ENCODE assay signal across 31 cellular contexts in genomic region chr14:19974844-19975243, GRCh38. TPM values are rescaled to one million over a fixed set of nuclear protein-coding genes. Genes with fewer than 3 reads are reported as not detected.
A peak's percentile ranks its signal among the peaks of the same experiment; 100 is the strongest.
DNase-seq lines count a peak whose midpoint lies in the region; ATAC-seq and TF ChIP-seq lines count a peak whose summit lies in the region.
"Had no signal": no experiment of that assay in that cellular context is flagged by ENCODE, and none has a peak within 500 bp of the region (broad histone marks: within the 10 kb centered on the region; RNA-seq: fewer than 3 reads in every experiment).

No MANE protein-coding gene starts in this region.

- H3K4me1 Mint-ChIP-seq in activated naive CD4-positive, alpha-beta T cell treated with anti-CD3 and anti-CD28 coated beads, Interleukin-2, amount 50 U/mL, for 24 hours, result peaks cover 42% of the 10 kb centered on the region
- peaks cover 6 to 55% (median 39%) of the 10 kb centered on the region in 7 donors for H3K4me1 Mint-ChIP-seq in naive thymus-derived CD4-positive, alpha-beta T cell
- H3K4me1 Mint-ChIP-seq: nephron progenitor cell had no signal

- H3K4me3 Mint-ChIP-seq in activated naive CD4-positive, alpha-beta T cell treated with anti-CD3 and anti-CD28 coated beads, Interleukin-2, amount 50 U/mL, for 24 hours, result peak overlapping the region; percentile 32
- peak overlapping the region in 9 of 10 donors; percentile 42 to 65 (median 60) for H3K4me3 Mint-ChIP-seq in naive thymus-derived CD4-positive, alpha-beta T cell
- H3K4me3 Mint-ChIP-seq: nephron progenitor cell had no signal

- H3K27ac Mint-ChIP-seq in activated naive CD4-positive, alpha-beta T cell treated with anti-CD3 and anti-CD28 coated beads, Interleukin-2, amount 50 U/mL, for 24 hours, result peak overlapping the region; percentile 47
- peak overlapping the region in 8 of 9 donors; percentile 39 to 92 (median 80) for H3K27ac Mint-ChIP-seq in naive thymus-derived CD4-positive, alpha-beta T cell
- H3K27ac Mint-ChIP-seq: nephron progenitor cell had no signal

- peaks cover 6% of the 10 kb centered on the region for H3K9me3 Mint-ChIP-seq in activated naive CD4-positive, alpha-beta T cell treated with anti-CD3 and anti-CD28 coated beads, Interleukin-2, amount 50 U/mL, for 24 hours
- H3K9me3 Mint-ChIP-seq in naive thymus-derived CD4-positive, alpha-beta T cell, result peaks cover 0 to 18% (median 5%) of the 10 kb centered on the region in 11 donors

- no peaks in the 10 kb centered on the region for H3K79me2 ChIP-seq in DND-41 (ENCODE audit: insufficient read depth, low read length)

- no peak overlapping the region for H3K4me3 ChIP-seq in DND-41 (ENCODE audit: low read depth in 1 of 2, low read length in 2 of 2)
- no peak overlapping the region for H3K4me3 ChIP-seq in naive thymus-derived CD4-positive, alpha-beta T cell (ENCODE audit: low read length)
- H3K4me3 ChIP-seq: breast epithelium, K562, skin epidermis had no signal

- intact Hi-C loops in naive thymus-derived CD4-positive, alpha-beta T cell (cut with micrococcal nuclease), result loop anchor here in 1 of 2 donors (2.0 kb wide), 1 partner anchor 22 kb away; no protein-coding TSS in a partner anchor
- intact Hi-C loops in posterior vena cava (cut with DNase I), result no loop called here

- ATAC-seq in DND-41 (ENCODE audit: insufficient read depth, low read depth), result peak; percentile 98
- peak; percentile 97 for ATAC-seq in naive thymus-derived CD4-positive, alpha-beta T cell
- ATAC-seq: activated CD4-positive, CD25-positive, alpha-beta regulatory T cell treated with anti-CD3 and anti-CD28 coated beads, Interleukin-2, amount 50 U/mL, for 24 hours; K562 had no signal

- DNase-seq in activated naive CD4-positive, alpha-beta T cell (lab: John Stamatoyannopoulos, UW), result no peak
- DNase-seq in DND-41 (peak; percentile 75), activated T-helper 1 cell treated with Interleukin-2 at 50 U/mL for 16 hours (ENCODE audit: low read depth) (peak; percentile 7), hypothalamus (lab: John Stamatoyannopoulos, UW) (no peak), SW 1271 (lab: John Stamatoyannopoulos, UW) (no peak), posterior vena cava (ENCODE audit: low spot score) (no peak)
- peak in 7 of 9 donors; percentile 43 to 80 (median 74) for DNase-seq in naive thymus-derived CD4-positive, alpha-beta T cell
- DNase-seq: ACHN, erythroblast, glutamatergic neuron, midbrain, NCI-H1105 treated with DMSO at 0.1 percent for 48 hours, NCI-H2029, NCI-H2227 treated with DMSO at 0.1 percent for 48 hours, NCI-H526 treated with DMSO at 0.1 percent for 48 hours, nephron progenitor cell, SHP77, trophoblast cell had no signal

- CTCF ChIA-PET in naive thymus-derived CD4-positive, alpha-beta T cell (lab: Charles Lee), result no interaction called here

- no peaks in the 10 kb centered on the region for H3K27me3 ChIP-seq in DND-41 (ENCODE audit: insufficient read depth, low read length, poor library complexity)
- H3K27me3 ChIP-seq in naive thymus-derived CD4-positive, alpha-beta T cell (ENCODE audit: control insufficient read depth in 2 of 2, insufficient read depth in 2 of 2, low read length in 2 of 2), result no peaks in the 10 kb centered on the region
- H3K27me3 ChIP-seq: breast epithelium had no signal

- H3K27me3 Mint-ChIP-seq in activated naive CD4-positive, alpha-beta T cell treated with anti-CD3 and anti-CD28 coated beads, Interleukin-2, amount 50 U/mL, for 24 hours, result no peaks in the 10 kb centered on the region
- no peaks in the 10 kb centered on the region for H3K27me3 Mint-ChIP-seq in naive thymus-derived CD4-positive, alpha-beta T cell

- no peak overlapping the region for H2AFZ ChIP-seq in DND-41 (ENCODE audit: low read depth, low read length)

- no peak overlapping the region; the same call in 1 of the 2 replicates for H3K9ac ChIP-seq in DND-41 (ENCODE audit: low read depth, low read length)

- no peaks in the 10 kb centered on the region for H3K36me3 ChIP-seq in DND-41 (ENCODE audit: insufficient read depth, low read length)
- no peaks in the 10 kb centered on the region for H3K36me3 ChIP-seq in naive thymus-derived CD4-positive, alpha-beta T cell (ENCODE audit: control insufficient read depth in 2 of 3, insufficient read depth in 3 of 3, low read length in 3 of 3)
- H3K36me3 ChIP-seq: breast epithelium had no signal

- no peaks in the 10 kb centered on the region for H3K9me3 ChIP-seq in DND-41 (ENCODE audit: insufficient read depth, low read length, severe bottlenecking)
- no peaks in the 10 kb centered on the region for H3K9me3 ChIP-seq in naive thymus-derived CD4-positive, alpha-beta T cell (ENCODE audit: control insufficient read depth in 2 of 3, low read length in 3 of 3)
- H3K9me3 ChIP-seq: breast epithelium had no signal

- no peak for TF ChIP-seq CTCF in DND-41 (IDR thresholded peaks at IDR 0.05; ENCODE audit: borderline replicate concordance, extremely low read depth, low read length, poor library complexity, severe bottlenecking)

- no peaks in the 10 kb centered on the region for H4K20me1 ChIP-seq in DND-41 (ENCODE audit: insufficient read depth, low read length)

- peak overlapping the region; percentile 11; the same call in 1 of the 2 replicates for H3K4me2 ChIP-seq in DND-41 (ENCODE audit: insufficient read depth, low read length)

- H3K27ac ChIP-seq in DND-41 (ENCODE audit: low read length), result peak overlapping the region; percentile 61; the same call in 1 of the 2 replicates
- no peak overlapping the region for H3K27ac ChIP-seq in naive thymus-derived CD4-positive, alpha-beta T cell (ENCODE audit: low read depth, low read length)
- H3K27ac ChIP-seq: breast epithelium, skin epidermis had no signal

- POLR2A ChIA-PET in naive thymus-derived CD4-positive, alpha-beta T cell (lab: Charles Lee), result no interaction called here

- H3K36me3 Mint-ChIP-seq in activated naive CD4-positive, alpha-beta T cell treated with anti-CD3 and anti-CD28 coated beads, Interleukin-2, amount 50 U/mL, for 24 hours, result no peaks in the 10 kb centered on the region
- H3K36me3 Mint-ChIP-seq in naive thymus-derived CD4-positive, alpha-beta T cell, result peaks cover 0 to 7% (median 3%) of the 10 kb centered on the region in 5 donors

- H3K4me1 ChIP-seq in DND-41 (ENCODE audit: insufficient read depth, low read length), result peaks cover 28% of the 10 kb centered on the region
- H3K4me1 ChIP-seq in naive thymus-derived CD4-positive, alpha-beta T cell (ENCODE audit: control insufficient read depth in 2 of 2, insufficient read depth in 2 of 2, low read length in 2 of 2), result peaks cover 7 to 24% of the 10 kb centered on the region in 2 donors
- H3K4me1 ChIP-seq: breast epithelium had no signal

RNA-seq across cellular contexts. Expression of gene OR4K15, which starts 0.5 kb away (rescaled TPM):
- not detected for total RNA-seq in naive thymus-derived CD4-positive, alpha-beta T cell
- polyA plus RNA-seq in naive thymus-derived CD4-positive, alpha-beta T cell, result not detected
- total RNA-seq in posterior vena cava, result not detected
- total RNA-seq: breast epithelium, HT1080, K562, kidney epithelial cell, lower leg skin, MCF 10A, osteocyte, renal cortical epithelial cell, subcutaneous adipose tissue had no signal
- polyA plus RNA-seq: BJ, K562 had no signal

RNA-seq across cellular contexts. Expression of gene OR4Q2, which starts 27.1 kb away (rescaled TPM):
- total RNA-seq in naive thymus-derived CD4-positive, alpha-beta T cell, result not detected
- not detected for polyA plus RNA-seq in naive thymus-derived CD4-positive, alpha-beta T cell
- not detected for total RNA-seq in posterior vena cava
- total RNA-seq: breast epithelium, HT1080, K562, kidney epithelial cell, lower leg skin, MCF 10A, osteocyte, renal cortical epithelial cell, subcutaneous adipose tissue had no signal
- polyA plus RNA-seq: BJ, K562 had no signal

RNA-seq across cellular contexts. Expression of gene OR4K1, which starts 44.1 kb away (rescaled TPM):
- not detected for total RNA-seq in naive thymus-derived CD4-positive, alpha-beta T cell
- not detected for polyA plus RNA-seq in naive thymus-derived CD4-positive, alpha-beta T cell
- not detected for total RNA-seq in posterior vena cava
- total RNA-seq: breast epithelium, HT1080, K562, kidney epithelial cell, lower leg skin, MCF 10A, osteocyte, renal cortical epithelial cell, subcutaneous adipose tissue had no signal
- polyA plus RNA-seq: BJ, K562 had no signal

RNA-seq across cellular contexts. Expression of gene OR4K14, which starts 44.3 kb away (rescaled TPM):
- total RNA-seq in naive thymus-derived CD4-positive, alpha-beta T cell, result not detected
- polyA plus RNA-seq in naive thymus-derived CD4-positive, alpha-beta T cell, result not detected
- total RNA-seq in posterior vena cava, result not detected
- total RNA-seq: breast epithelium, HT1080, K562, kidney epithelial cell, lower leg skin, MCF 10A, osteocyte, renal cortical epithelial cell, subcutaneous adipose tissue had no signal
- polyA plus RNA-seq: BJ, K562 had no signal

RNA-seq across cellular contexts. Expression of gene OR4K5, which starts 54.4 kb away (rescaled TPM):
- not detected for total RNA-seq in naive thymus-derived CD4-positive, alpha-beta T cell
- polyA plus RNA-seq in naive thymus-derived CD4-positive, alpha-beta T cell, result not detected
- total RNA-seq in posterior vena cava, result not detected
- total RNA-seq: breast epithelium, HT1080, K562, kidney epithelial cell, lower leg skin, MCF 10A, osteocyte, renal cortical epithelial cell, subcutaneous adipose tissue had no signal
- polyA plus RNA-seq: BJ, K562 had no signal

Comparison
In these comparisons a context has a peak if more than half of its experiments do, and no peak if none do; other contexts are left out.
1. DNase-seq: peak in DND-41 (single experiment), activated T-helper 1 cell treated with Interleukin-2 at 50 U/mL for 16 hours (single experiment) and naive thymus-derived CD4-positive, alpha-beta T cell (7 of 9); none in activated naive CD4-positive, alpha-beta T cell (0 of 4), hypothalamus (0 of 51), SW 1271 (0 of 2) and posterior vena cava (single experiment).